ENCODE assay signal across 23 cellular contexts in genomic region chr4:71029504-71029903, GRCh38. TPM values are rescaled to one million over a fixed set of nuclear protein-coding genes. Genes with fewer than 3 reads are reported as not detected.
DNase-seq lines count a peak whose midpoint lies in the region; ATAC-seq and TF ChIP-seq lines count a peak whose summit lies in the region.
"Had no signal": no experiment of that assay in that cellular context is flagged by ENCODE, and none has a peak within 500 bp of the region (broad histone marks: within the 10 kb centered on the region; RNA-seq: fewer than 3 reads in every experiment).

No MANE protein-coding gene starts in this region.

- H3K27me3 Mint-ChIP-seq in HFFc6 (ENCODE audit: insufficient read depth), result no peaks in the 10 kb centered on the region; the same call in none of the 2 replicates
- no peaks in the 10 kb centered on the region for H3K27me3 Mint-ChIP-seq in WTC11 (ENCODE audit: low read depth)
- H3K27me3 Mint-ChIP-seq in activated CD4-positive, alpha-beta T cell treated with anti-CD3 and anti-CD28 coated beads for 36 hours, result no peaks in the 10 kb centered on the region

- POLR2A ChIA-PET in A673 (lab: Charles Lee; ENCODE audit: low non-redundant PET) (no interaction called here), WTC11 (lab: Charles Lee) (interaction anchor here (0.5 to 0.7 kb wide), 2 partner anchors 11 to 36 kb away, joined by 3 read pairs; partner anchors contain the start of gene DCK), PC-3 (lab: Charles Lee; ENCODE audit: unreplicated experiment) (no interaction called here)
- POLR2A ChIA-PET in activated CD4-positive, alpha-beta T cell treated with anti-CD3 and anti-CD28 coated beads for 36 hours (lab: Charles Lee), result no interaction called here

- no peaks in the 10 kb centered on the region for H4K20me1 ChIP-seq in PC-3 (ENCODE audit: low read length)

- TF ChIP-seq CTCF in A673 (conservative IDR thresholded peaks at IDR 0.05; ENCODE audit: low read depth, low read length) (no peak), HFFc6 (IDR thresholded peaks at IDR 0.05) (no peak), WTC11 (IDR thresholded peaks at IDR 0.05) (no peak), PC-3 (conservative IDR thresholded peaks at IDR 0.05; ENCODE audit: low read depth, low read length) (no peak)

- H3K9me2 ChIP-seq in PC-3 (replicated peaks; ENCODE audit: low read length), result no peaks in the 10 kb centered on the region

- H3K27ac ChIP-seq in A673 (ENCODE audit: low read depth, low read length, poor library complexity, severe bottlenecking) (peak overlapping the region; percentile 37), PC-3 (ENCODE audit: low read length) (no peak overlapping the region)
- H3K27ac ChIP-seq: BLaER1 treated with 17β-estradiol and CSF1 and Interleukin-3, amounts not matched to agents 10 nM and 100 nM had no signal

- no peaks in the 10 kb centered on the region for H3K9me3 ChIP-seq in A673 (ENCODE audit: low read depth, low read length, poor library complexity, severe bottlenecking)
- H3K9me3 ChIP-seq in PC-3 (ENCODE audit: low read length), result no peaks in the 10 kb centered on the region
- H3K9me3 ChIP-seq: BLaER1 treated with 17β-estradiol and CSF1 and Interleukin-3, amounts not matched to agents 10 nM and 100 nM had no signal

- H3K9me3 Mint-ChIP-seq in HFFc6 (no peaks in the 10 kb centered on the region), WTC11 (no peaks in the 10 kb centered on the region)
- no peaks in the 10 kb centered on the region for H3K9me3 Mint-ChIP-seq in activated CD4-positive, alpha-beta T cell treated with anti-CD3 and anti-CD28 coated beads for 36 hours (ENCODE audit: low read depth)
- H3K9me3 Mint-ChIP-seq: CD8-positive, alpha-beta T cell had no signal

- no peaks in the 10 kb centered on the region for H3K79me2 ChIP-seq in PC-3 (ENCODE audit: low read length)

- CTCF ChIA-PET in A673 (lab: Charles Lee) (no interaction called here), WTC11 (lab: Charles Lee) (interaction anchor here (1.0 kb wide), 1 partner anchor 20 kb away, joined by 12 read pairs; no protein-coding TSS in a partner anchor), PC-3 (lab: Charles Lee) (no interaction called here)
- CTCF ChIA-PET in activated CD4-positive, alpha-beta T cell treated with anti-CD3 and anti-CD28 coated beads for 36 hours (lab: Charles Lee), result interaction anchor here (0.7 kb wide), 1 partner anchor 31 kb away, joined by 3 read pairs; no protein-coding TSS in a partner anchor

- intact Hi-C loops in A673 (cut with micrococcal nuclease; ENCODE audit: unreplicated experiment), result no loop called here
- intact Hi-C loops in activated CD4-positive, alpha-beta T cell treated with anti-CD3 and anti-CD28 coated beads for 36 hours (cut with DNase I, micrococcal nuclease), result no loop called here
- intact Hi-C loops in PC-3 (cut with micrococcal nuclease), result no loop called here

- peaks cover 27% of the 10 kb centered on the region for H3K36me3 Mint-ChIP-seq in HFFc6 (ENCODE audit: low read depth)
- peaks cover 25% of the 10 kb centered on the region for H3K36me3 Mint-ChIP-seq in WTC11
- H3K36me3 Mint-ChIP-seq in activated CD4-positive, alpha-beta T cell treated with anti-CD3 and anti-CD28 coated beads for 36 hours (ENCODE audit: low read depth), result peaks cover 25% of the 10 kb centered on the region

- peaks cover 4% of the 10 kb centered on the region for H3K36me3 ChIP-seq in A673 (ENCODE audit: insufficient read depth, low read length, poor library complexity, severe bottlenecking)
- H3K36me3 ChIP-seq in PC-3 (ENCODE audit: low read depth, low read length), result peaks cover 2% of the 10 kb centered on the region

- ATAC-seq in WTC11, result peak; percentile 90
- ATAC-seq in activated CD4-positive, alpha-beta T cell treated with anti-CD3 and anti-CD28 coated beads for 36 hours, result no peak
- no peak for ATAC-seq in PC-3
- ATAC-seq: CD8-positive, alpha-beta T cell; SK-N-SH treated with all-trans-retinoic acid at 6 μM for 48 hours had no signal

- peak overlapping the region; percentile 6; the same call in 1 of the 2 replicates for H3K4me3 Mint-ChIP-seq in HFFc6
- peak overlapping the region; percentile 20; the same call in 1 of the 2 replicates for H3K4me3 Mint-ChIP-seq in WTC11
- no peak overlapping the region for H3K4me3 Mint-ChIP-seq in activated CD4-positive, alpha-beta T cell treated with anti-CD3 and anti-CD28 coated beads for 36 hours
- H3K4me3 Mint-ChIP-seq: CD8-positive, alpha-beta T cell had no signal

- no peaks in the 10 kb centered on the region for H3F3A ChIP-seq in PC-3 (ENCODE audit: low read length, unreplicated experiment)

- H3K27ac Mint-ChIP-seq in HFFc6 (peak overlapping the region; percentile 60), WTC11 (peak overlapping the region; percentile 36; the same call in 1 of the 2 replicates)
- no peak overlapping the region for H3K27ac Mint-ChIP-seq in activated CD4-positive, alpha-beta T cell treated with anti-CD3 and anti-CD28 coated beads for 36 hours
- H3K27ac Mint-ChIP-seq: CD8-positive, alpha-beta T cell had no signal

- H3K9ac ChIP-seq in PC-3 (ENCODE audit: low read length), result no peak overlapping the region
- H3K9ac ChIP-seq: BLaER1 treated with 17β-estradiol and CSF1 and Interleukin-3, amounts not matched to agents 10 nM and 100 nM had no signal

- H3K27me3 ChIP-seq in A673 (replicated peaks; ENCODE audit: insufficient read depth, low read depth, low read length, poor library complexity) (no peaks in the 10 kb centered on the region), PC-3 (ENCODE audit: low read length) (no peaks in the 10 kb centered on the region)
- H3K27me3 ChIP-seq: BLaER1 treated with 17β-estradiol and CSF1 and Interleukin-3, amounts not matched to agents 10 nM and 100 nM had no signal

- H2AFZ ChIP-seq in PC-3 (ENCODE audit: low read length), result no peak overlapping the region

- H3K4me1 ChIP-seq in A673 (ENCODE audit: insufficient read depth, low read length, poor library complexity, severe bottlenecking), result peaks cover 14% of the 10 kb centered on the region
- H3K4me1 ChIP-seq in PC-3 (ENCODE audit: insufficient read depth, low read length), result peaks cover 11% of the 10 kb centered on the region; the same call in 1 of the 2 replicates

- H3K4me2 ChIP-seq in PC-3 (ENCODE audit: low read length), result no peak overlapping the region
- H3K4me2 ChIP-seq: BLaER1 treated with 17β-estradiol and CSF1 and Interleukin-3, amounts not matched to agents 10 nM and 100 nM had no signal

- peaks cover 68% of the 10 kb centered on the region for H3K4me1 Mint-ChIP-seq in HFFc6 (ENCODE audit: low read depth)
- H3K4me1 Mint-ChIP-seq in WTC11, result peaks cover 26% of the 10 kb centered on the region
- peaks cover 2% of the 10 kb centered on the region for H3K4me1 Mint-ChIP-seq in activated CD4-positive, alpha-beta T cell treated with anti-CD3 and anti-CD28 coated beads for 36 hours

- H3K4me3 ChIP-seq in A673 (ENCODE audit: low read depth, low read length, poor library complexity, severe bottlenecking) (no peak overlapping the region), PC-3 (ENCODE audit: low read length) (no peak overlapping the region)
- H3K4me3 ChIP-seq: BLaER1 treated with 17β-estradiol and CSF1 and Interleukin-3, amounts not matched to agents 10 nM and 100 nM had no signal

- DNase-seq in A673 (ENCODE audit: low spot score) (peak; percentile 56), HFFc6 (no peak), WTC11 (ENCODE audit: low spot score) (no peak), iPS-NIHi11 (ENCODE audit: low spot score) (peak; percentile 10), PC-3 (no peak), glomerular visceral epithelial cell (ENCODE audit: extremely low spot score) (no peak)
- DNase-seq in activated CD4-positive, alpha-beta T cell treated with anti-CD3 and anti-CD28 coated beads for 36 hours, result no peak
- no peak for DNase-seq in activated CD8-positive, alpha-beta memory T cell treated with anti-CD3 and anti-CD28 coated beads, Interleukin-2, amount 50 U/mL, for 48 hours
- DNase-seq: Calu3; CD8-positive, alpha-beta T cell; GF-D8; Kasumi-1; MM.1S; NCI-H1092; NCI-H1436 treated with DMSO at 0.1 percent for 48 hours; NCI-H2029; NCI-H2171; NCI-H446; NK-92 treated with Interleukin-12 subunit alpha and Interleukin-12 subunit beta, amount 100 ng/mL, for 24 hours; RPMI8226; SHP77 treated with DMSO at 0.1 percent for 48 hours had no signal

- BruUV-seq in A673 (replicated peaks; lab: Mats Ljungman, UMichigan), result no TSS peak
- BruUV-seq in PC-3 (replicated peaks; lab: Mats Ljungman, UMichigan), result no TSS peak

TF ChIP-seq in WTC11, 78 proteins besides CTCF, POLR2A, EP300 and RAD21:
- TF ChIP-seq SMAD3 (CRISPR knock-in tag; IDR thresholded peaks at IDR 0.05; ENCODE audit: borderline replicate concordance) (no peak), ZNF219 (CRISPR knock-in tag; IDR thresholded peaks at IDR 0.05; ENCODE audit: borderline replicate concordance) (no peak), ZNF396 (CRISPR knock-in tag; IDR thresholded peaks at IDR 0.05; ENCODE audit: borderline replicate concordance) (no peak), FOXJ3 (CRISPR knock-in tag; IDR thresholded peaks at IDR 0.05; ENCODE audit: borderline replicate concordance) (no peak), ZNF423 (CRISPR knock-in tag; IDR thresholded peaks at IDR 0.05) (no peak)

RNA-seq across cellular contexts. Expression of gene DCK, which starts 36.1 kb away (rescaled TPM):
- total RNA-seq in A673 (2021) (18.4 and 20.3 TPM in 2 replicates), WTC11 (2021) (15.0 to 15.9 TPM (median 15.2 TPM) in 3 replicates), PC-3 (2014; rRNA removed) (19.5 and 21.0 TPM in 2 replicates)
- total RNA-seq in HFFc6 (2021; fragmentation: NEBNext Ultra II Directional; extraction: Animal tissue kit (Norgen Biotek cat#: 25700)), result 10 to 100 TPM; 13.1 to 23.9 (median 22.3) TPM
- 10 to 100 TPM; 29.2 to 34.4 TPM for total RNA-seq in activated CD4-positive, alpha-beta T cell treated with anti-CD3 and anti-CD28 coated beads for 36 hours

Comparison
In these comparisons a context has a peak if more than half of its experiments do, and no peak if none do; other contexts are left out.
1. DNase-seq: peak in A673 (single experiment) and iPS-NIHi11 (single experiment); none in HFFc6 (single experiment), WTC11 (single experiment), activated CD4-positive, alpha-beta T cell treated with anti-CD3 and anti-CD28 coated beads for 36 hours (single experiment), PC-3 (single experiment), activated CD8-positive, alpha-beta memory T cell treated with anti-CD3 and anti-CD28 coated beads, Interleukin-2, amount 50 U/mL, for 48 hours (single experiment) and glomerular visceral epithelial cell (single experiment).
2. CTCF ChIA-PET loops: an anchor here in WTC11 (1.0 kb wide) and activated CD4-positive, alpha-beta T cell treated with anti-CD3 and anti-CD28 coated beads for 36 hours (0.7 kb wide); none called in A673 and PC-3.